ENCODE assay signal across 4 cellular contexts in the genomic region with DNA sequence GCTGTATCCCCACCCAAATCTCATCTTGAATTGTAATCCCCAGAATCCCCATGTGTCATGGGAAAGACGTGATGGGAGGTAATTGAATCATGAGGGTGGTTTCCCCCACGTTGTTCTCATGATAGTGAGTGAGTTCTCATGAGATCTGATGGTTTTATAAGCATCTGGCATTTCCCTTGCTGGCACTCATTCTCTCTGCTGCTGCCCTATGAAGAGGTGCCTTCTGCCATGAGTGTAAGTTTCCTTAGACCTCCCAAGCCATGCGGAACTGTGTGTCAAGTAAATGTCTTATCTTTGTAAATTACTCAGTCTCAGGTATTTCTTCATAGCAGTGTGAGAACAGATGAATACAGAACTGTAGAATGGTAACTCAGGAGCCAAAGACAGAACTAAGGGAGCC. TPM values are rescaled to one million over a fixed set of nuclear protein-coding genes. Genes with fewer than 3 reads are reported as not detected.
"Had no signal": no experiment of that assay in that cellular context is flagged by ENCODE, and none has a peak within 500 bp of the region (broad histone marks: within the 10 kb centered on the region; RNA-seq: fewer than 3 reads in every experiment).

No MANE protein-coding gene starts in this region.

RNA-seq across cellular contexts. Expression of a gene that starts 5.3 kb away (rescaled TPM):
- total RNA-seq: astrocyte, K562, OCI-LY7, RPMI7951 had no signal
- polyA plus RNA-seq: K562 had no signal
